ENCODE assay signal across 3 cellular contexts in the genomic region with DNA sequence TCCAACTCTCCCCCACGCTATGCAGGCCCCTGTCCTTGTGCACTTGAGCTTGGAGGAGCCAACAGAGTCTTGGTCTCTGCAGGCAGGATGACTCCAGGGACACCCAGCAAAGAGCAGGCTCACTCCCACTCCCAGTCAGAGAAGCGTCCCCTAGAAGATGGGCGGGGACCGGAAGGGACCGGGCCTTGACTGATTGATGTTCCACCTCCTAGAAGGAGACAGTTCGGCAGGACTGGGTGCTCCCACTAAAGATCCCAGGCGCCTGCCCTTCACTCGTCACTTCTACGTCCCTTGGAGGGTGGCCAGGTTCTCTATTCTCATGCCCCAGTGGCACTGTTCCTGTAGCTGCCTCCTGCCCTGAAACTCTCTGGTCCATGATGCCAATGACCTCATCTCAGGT.
TF ChIP-seq lines count a peak whose summit lies in the region.

No MANE protein-coding gene starts in this region.

TF ChIP-seq in SK-N-SH, 30 proteins besides CTCF, POLR2A, EP300 and RAD21:
- TF ChIP-seq PBX3 (IDR thresholded peaks at IDR 0.05) (no peak), GATA2 (CRISPR knock-in tag; IDR thresholded peaks at IDR 0.05) (no peak), FOXM1 (IDR thresholded peaks at IDR 0.05; ENCODE audit: low read depth) (no peak), ELF1 (IDR thresholded peaks at IDR 0.05) (no peak)
- TF ChIP-seq, protein P1, sequence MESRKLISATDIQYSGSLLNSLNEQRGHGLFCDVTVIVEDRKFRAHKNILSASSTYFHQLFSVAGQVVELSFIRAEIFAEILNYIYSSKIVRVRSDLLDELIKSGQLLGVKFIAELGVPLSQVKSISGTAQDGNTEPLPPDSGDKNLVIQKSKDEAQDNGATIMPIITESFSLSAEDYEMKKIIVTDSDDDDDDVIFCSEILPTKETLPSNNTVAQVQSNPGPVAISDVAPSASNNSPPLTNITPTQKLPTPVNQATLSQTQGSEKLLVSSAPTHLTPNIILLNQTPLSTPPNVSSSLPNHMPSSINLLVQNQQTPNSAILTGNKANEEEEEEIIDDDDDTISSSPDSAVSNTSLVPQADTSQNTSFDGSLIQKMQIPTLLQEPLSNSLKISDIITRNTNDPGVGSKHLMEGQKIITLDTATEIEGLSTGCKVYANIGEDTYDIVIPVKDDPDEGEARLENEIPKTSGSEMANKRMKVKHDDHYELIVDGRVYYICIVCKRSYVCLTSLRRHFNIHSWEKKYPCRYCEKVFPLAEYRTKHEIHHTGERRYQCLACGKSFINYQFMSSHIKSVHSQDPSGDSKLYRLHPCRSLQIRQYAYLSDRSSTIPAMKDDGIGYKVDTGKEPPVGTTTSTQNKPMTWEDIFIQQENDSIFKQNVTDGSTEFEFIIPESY (IDR thresholded peaks at IDR 0.05; ENCODE audit: borderline replicate concordance, low read depth) = no peak
TF ChIP-seq in SK-N-SH: peak in this region for 0.

TF ChIP-seq in SK-N-SH treated with all-trans-retinoic acid at 6 μM for 48 hours, 23 proteins besides CTCF, POLR2A, EP300 and RAD21:
- TF ChIP-seq, protein P2, sequence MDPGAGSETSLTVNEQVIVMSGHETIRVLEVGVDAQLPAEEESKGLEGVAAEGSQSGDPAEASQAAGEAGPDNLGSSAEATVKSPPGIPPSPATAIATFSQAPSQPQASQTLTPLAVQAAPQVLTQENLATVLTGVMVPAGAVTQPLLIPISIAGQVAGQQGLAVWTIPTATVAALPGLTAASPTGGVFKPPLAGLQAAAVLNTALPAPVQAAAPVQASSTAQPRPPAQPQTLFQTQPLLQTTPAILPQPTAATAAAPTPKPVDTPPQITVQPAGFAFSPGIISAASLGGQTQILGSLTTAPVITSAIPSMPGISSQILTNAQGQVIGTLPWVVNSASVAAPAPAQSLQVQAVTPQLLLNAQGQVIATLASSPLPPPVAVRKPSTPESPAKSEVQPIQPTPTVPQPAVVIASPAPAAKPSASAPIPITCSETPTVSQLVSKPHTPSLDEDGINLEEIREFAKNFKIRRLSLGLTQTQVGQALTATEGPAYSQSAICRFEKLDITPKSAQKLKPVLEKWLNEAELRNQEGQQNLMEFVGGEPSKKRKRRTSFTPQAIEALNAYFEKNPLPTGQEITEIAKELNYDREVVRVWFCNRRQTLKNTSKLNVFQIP (CRISPR knock-in tag; IDR thresholded peaks at IDR 0.05; ENCODE audit: borderline replicate concordance, low read depth) = no peak
- TF ChIP-seq ARNTL (CRISPR knock-in tag; IDR thresholded peaks at IDR 0.05; ENCODE audit: borderline replicate concordance, low read depth) (no peak), PATZ1 (CRISPR knock-in tag; IDR thresholded peaks at IDR 0.05; ENCODE audit: borderline replicate concordance) (no peak), CSRNP3 (CRISPR knock-in tag; IDR thresholded peaks at IDR 0.05) (no peak), ZFP3 (CRISPR knock-in tag; IDR thresholded peaks at IDR 0.05) (no peak), GLIS3 (CRISPR knock-in tag; IDR thresholded peaks at IDR 0.05) (no peak), ZNF70 (CRISPR knock-in tag; IDR thresholded peaks at IDR 0.05) (no peak), TOX (CRISPR knock-in tag; IDR thresholded peaks at IDR 0.05; ENCODE audit: borderline replicate concordance) (no peak), PPARA (CRISPR knock-in tag; IDR thresholded peaks at IDR 0.05; ENCODE audit: borderline replicate concordance) (no peak), SNAI2 (CRISPR knock-in tag; IDR thresholded peaks at IDR 0.05) (no peak), ZNF565 (CRISPR knock-in tag; conservative IDR thresholded peaks at IDR 0.05; ENCODE audit: low read depth) (no peak), ZNF8 (CRISPR knock-in tag; IDR thresholded peaks at IDR 0.05) (no peak), ESRRG (CRISPR knock-in tag; IDR thresholded peaks at IDR 0.05) (no peak), TCF4 (CRISPR knock-in tag; IDR thresholded peaks at IDR 0.05; ENCODE audit: borderline replicate concordance) (no peak), RARB (CRISPR knock-in tag; IDR thresholded peaks at IDR 0.05) (no peak), CSDC2 (CRISPR knock-in tag; IDR thresholded peaks at IDR 0.05) (no peak), BACH2 (CRISPR knock-in tag; IDR thresholded peaks at IDR 0.05; ENCODE audit: borderline replicate concordance) (no peak), ZFP30 (CRISPR knock-in tag; IDR thresholded peaks at IDR 0.05) (no peak)
- TF ChIP-seq, protein P3, sequence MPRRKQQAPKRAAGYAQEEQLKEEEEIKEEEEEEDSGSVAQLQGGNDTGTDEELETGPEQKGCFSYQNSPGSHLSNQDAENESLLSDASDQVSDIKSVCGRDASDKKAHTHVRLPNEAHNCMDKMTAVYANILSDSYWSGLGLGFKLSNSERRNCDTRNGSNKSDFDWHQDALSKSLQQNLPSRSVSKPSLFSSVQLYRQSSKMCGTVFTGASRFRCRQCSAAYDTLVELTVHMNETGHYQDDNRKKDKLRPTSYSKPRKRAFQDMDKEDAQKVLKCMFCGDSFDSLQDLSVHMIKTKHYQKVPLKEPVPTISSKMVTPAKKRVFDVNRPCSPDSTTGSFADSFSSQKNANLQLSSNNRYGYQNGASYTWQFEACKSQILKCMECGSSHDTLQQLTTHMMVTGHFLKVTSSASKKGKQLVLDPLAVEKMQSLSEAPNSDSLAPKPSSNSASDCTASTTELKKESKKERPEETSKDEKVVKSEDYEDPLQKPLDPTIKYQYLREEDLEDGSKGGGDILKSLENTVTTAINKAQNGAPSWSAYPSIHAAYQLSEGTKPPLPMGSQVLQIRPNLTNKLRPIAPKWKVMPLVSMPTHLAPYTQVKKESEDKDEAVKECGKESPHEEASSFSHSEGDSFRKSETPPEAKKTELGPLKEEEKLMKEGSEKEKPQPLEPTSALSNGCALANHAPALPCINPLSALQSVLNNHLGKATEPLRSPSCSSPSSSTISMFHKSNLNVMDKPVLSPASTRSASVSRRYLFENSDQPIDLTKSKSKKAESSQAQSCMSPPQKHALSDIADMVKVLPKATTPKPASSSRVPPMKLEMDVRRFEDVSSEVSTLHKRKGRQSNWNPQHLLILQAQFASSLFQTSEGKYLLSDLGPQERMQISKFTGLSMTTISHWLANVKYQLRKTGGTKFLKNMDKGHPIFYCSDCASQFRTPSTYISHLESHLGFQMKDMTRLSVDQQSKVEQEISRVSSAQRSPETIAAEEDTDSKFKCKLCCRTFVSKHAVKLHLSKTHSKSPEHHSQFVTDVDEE (CRISPR knock-in tag; IDR thresholded peaks at IDR 0.05) = no peak

TF ChIP-seq in K562, 482 proteins besides CTCF, POLR2A, EP300 and RAD21 (continues in another document):
- TF ChIP-seq SMAD2 (IDR thresholded peaks at IDR 0.05; ENCODE audit: low read depth, low read length) = no peak
- TF ChIP-seq, protein P4, sequence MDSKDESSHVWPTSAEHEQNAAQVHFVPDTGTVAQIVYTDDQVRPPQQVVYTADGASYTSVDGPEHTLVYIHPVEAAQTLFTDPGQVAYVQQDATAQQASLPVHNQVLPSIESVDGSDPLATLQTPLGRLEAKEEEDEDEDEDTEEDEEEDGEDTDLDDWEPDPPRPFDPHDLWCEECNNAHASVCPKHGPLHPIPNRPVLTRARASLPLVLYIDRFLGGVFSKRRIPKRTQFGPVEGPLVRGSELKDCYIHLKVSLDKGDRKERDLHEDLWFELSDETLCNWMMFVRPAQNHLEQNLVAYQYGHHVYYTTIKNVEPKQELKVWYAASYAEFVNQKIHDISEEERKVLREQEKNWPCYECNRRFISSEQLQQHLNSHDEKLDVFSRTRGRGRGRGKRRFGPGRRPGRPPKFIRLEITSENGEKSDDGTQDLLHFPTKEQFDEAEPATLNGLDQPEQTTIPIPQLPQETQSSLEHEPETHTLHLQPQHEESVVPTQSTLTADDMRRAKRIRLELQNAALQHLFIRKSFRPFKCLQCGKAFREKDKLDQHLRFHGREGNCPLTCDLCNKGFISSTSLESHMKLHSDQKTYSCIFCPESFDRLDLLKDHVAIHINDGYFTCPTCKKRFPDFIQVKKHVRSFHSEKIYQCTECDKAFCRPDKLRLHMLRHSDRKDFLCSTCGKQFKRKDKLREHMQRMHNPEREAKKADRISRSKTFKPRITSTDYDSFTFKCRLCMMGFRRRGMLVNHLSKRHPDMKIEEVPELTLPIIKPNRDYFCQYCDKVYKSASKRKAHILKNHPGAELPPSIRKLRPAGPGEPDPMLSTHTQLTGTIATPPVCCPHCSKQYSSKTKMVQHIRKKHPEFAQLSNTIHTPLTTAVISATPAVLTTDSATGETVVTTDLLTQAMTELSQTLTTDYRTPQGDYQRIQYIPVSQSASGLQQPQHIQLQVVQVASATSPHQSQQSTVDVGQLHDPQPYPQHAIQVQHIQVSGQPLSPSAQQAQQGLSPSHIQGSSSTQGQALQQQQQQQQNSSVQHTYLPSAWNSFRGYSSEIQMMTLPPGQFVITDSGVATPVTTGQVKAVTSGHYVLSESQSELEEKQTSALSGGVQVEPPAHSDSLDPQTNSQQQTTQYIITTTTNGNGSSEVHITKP (IDR thresholded peaks at IDR 0.05; ENCODE audit: partially characterized antibody) = no peak
- TF ChIP-seq PBX2 (CRISPR knock-in tag; IDR thresholded peaks at IDR 0.05; ENCODE audit: low read depth) = no peak
- peak; percentile 78 for TF ChIP-seq PBX2 (tag; conservative IDR thresholded peaks at IDR 0.05; ENCODE audit: low read depth)
- TF ChIP-seq, protein P5, sequence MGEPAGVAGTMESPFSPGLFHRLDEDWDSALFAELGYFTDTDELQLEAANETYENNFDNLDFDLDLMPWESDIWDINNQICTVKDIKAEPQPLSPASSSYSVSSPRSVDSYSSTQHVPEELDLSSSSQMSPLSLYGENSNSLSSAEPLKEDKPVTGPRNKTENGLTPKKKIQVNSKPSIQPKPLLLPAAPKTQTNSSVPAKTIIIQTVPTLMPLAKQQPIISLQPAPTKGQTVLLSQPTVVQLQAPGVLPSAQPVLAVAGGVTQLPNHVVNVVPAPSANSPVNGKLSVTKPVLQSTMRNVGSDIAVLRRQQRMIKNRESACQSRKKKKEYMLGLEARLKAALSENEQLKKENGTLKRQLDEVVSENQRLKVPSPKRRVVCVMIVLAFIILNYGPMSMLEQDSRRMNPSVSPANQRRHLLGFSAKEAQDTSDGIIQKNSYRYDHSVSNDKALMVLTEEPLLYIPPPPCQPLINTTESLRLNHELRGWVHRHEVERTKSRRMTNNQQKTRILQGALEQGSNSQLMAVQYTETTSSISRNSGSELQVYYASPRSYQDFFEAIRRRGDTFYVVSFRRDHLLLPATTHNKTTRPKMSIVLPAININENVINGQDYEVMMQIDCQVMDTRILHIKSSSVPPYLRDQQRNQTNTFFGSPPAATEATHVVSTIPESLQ (CRISPR knock-in tag; IDR thresholded peaks at IDR 0.05) = no peak
- no peak for TF ChIP-seq JUN (IDR thresholded peaks at IDR 0.05; ENCODE audit: borderline replicate concordance, low read depth, low read length)
- TF ChIP-seq JUN (CRISPR knock-in tag; IDR thresholded peaks at IDR 0.05; ENCODE audit: borderline replicate concordance) = no peak
- TF ChIP-seq, protein P6, sequence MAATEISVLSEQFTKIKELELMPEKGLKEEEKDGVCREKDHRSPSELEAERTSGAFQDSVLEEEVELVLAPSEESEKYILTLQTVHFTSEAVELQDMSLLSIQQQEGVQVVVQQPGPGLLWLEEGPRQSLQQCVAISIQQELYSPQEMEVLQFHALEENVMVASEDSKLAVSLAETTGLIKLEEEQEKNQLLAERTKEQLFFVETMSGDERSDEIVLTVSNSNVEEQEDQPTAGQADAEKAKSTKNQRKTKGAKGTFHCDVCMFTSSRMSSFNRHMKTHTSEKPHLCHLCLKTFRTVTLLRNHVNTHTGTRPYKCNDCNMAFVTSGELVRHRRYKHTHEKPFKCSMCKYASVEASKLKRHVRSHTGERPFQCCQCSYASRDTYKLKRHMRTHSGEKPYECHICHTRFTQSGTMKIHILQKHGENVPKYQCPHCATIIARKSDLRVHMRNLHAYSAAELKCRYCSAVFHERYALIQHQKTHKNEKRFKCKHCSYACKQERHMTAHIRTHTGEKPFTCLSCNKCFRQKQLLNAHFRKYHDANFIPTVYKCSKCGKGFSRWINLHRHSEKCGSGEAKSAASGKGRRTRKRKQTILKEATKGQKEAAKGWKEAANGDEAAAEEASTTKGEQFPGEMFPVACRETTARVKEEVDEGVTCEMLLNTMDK (IDR thresholded peaks at IDR 0.05; ENCODE audit: borderline replicate concordance, insufficient read depth, low read depth, low read length, poor library complexity, severe bottlenecking) = no peak
- no peak for TF ChIP-seq ESRRA (IDR thresholded peaks at IDR 0.05; ENCODE audit: borderline replicate concordance, low read depth)
- no peak for TF ChIP-seq CTBP1 (IDR thresholded peaks at IDR 0.05; ENCODE audit: borderline replicate concordance)
- no peak for TF ChIP-seq KDM2B (CRISPR knock-in tag; IDR thresholded peaks at IDR 0.05)
- TF ChIP-seq THRA (IDR thresholded peaks at IDR 0.05) = no peak
- TF ChIP-seq E2F1 (CRISPR knock-in tag; IDR thresholded peaks at IDR 0.05) = no peak
- TF ChIP-seq ZNF232 (CRISPR knock-in tag; IDR thresholded peaks at IDR 0.05) = no peak
